8 cellular contexts compared by ENCODE assay signal in the genomic region with DNA sequence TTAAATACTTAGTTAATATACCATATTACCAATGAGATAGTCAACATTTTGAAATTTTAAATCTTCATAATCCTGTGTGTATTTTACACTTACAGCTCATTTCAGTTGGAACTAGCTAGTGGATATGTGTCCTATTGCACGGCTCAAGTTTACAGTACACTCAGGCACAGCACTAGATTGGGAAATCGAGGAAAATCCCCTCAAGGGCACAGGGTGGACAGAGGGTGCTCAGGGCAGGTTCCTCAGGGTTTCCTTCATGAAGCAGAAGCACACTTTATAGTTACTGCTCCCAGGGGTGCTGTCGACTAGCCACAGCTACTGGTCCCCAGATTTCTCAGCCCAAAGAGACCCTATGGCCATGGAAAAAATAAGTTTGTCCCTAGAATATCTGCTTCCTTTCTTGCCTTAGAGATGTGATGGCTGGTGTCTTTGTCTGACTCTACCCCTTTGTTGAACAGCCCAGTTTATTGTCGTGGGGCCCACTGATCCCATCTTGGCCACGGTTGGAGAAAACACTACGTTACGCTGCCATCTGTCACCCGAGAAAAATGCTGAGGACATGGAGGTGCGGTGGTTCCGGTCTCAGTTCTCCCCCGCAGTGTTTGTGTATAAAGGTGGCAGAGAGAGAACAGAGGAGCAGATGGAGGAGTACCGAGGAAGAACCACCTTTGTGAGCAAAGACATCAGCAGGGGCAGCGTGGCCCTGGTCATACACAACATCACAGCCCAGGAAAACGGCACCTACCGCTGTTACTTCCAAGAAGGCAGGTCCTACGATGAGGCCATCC. TPM values are rescaled to one million over a fixed set of nuclear protein-coding genes. Genes with fewer than 3 reads are reported as not detected.
DNase-seq lines count a peak whose midpoint lies in the region; ATAC-seq and TF ChIP-seq lines count a peak whose summit lies in the region.
"Had no signal": no experiment of that assay in that cellular context is flagged by ENCODE, and none has a peak within 500 bp of the region (broad histone marks: within the 10 kb centered on the region; RNA-seq: fewer than 3 reads in every experiment).

No MANE protein-coding gene starts in this region.

- peaks cover 52% of the 10 kb centered on the region for H3K79me2 ChIP-seq in mammary epithelial cell (ENCODE audit: insufficient read depth, low read length)

- H3K4me2 ChIP-seq in IMR-90 (ENCODE audit: low read depth, low read length) = peak overlapping the region; percentile 90
- H3K4me2 ChIP-seq in mammary epithelial cell (ENCODE audit: insufficient read depth, low read depth, low read length) = peak overlapping the region; percentile 78

- peaks cover 34% of the 10 kb centered on the region for H3K9me1 ChIP-seq in IMR-90 (ENCODE audit: insufficient read depth, low read length)

- H3K9ac ChIP-seq in IMR-90 (ENCODE audit: low read depth, low read length) (peak overlapping the region; percentile 12; the same call in 1 of the 2 replicates), mammary epithelial cell (ENCODE audit: insufficient read depth, low read length) (no peak overlapping the region)

- BruUV-seq in IMR-90 (replicated peaks; lab: Mats Ljungman, UMichigan) = no TSS peak
- no TSS peak for BruUV-seq in mammary epithelial cell (replicated peaks; lab: Mats Ljungman, UMichigan)

- H3K36me3 ChIP-seq in IMR-90 (ENCODE audit: control insufficient read depth, insufficient read depth, low read length) (peaks cover 39% of the 10 kb centered on the region), mammary epithelial cell (ENCODE audit: insufficient read depth, low read length) (peaks cover 9% of the 10 kb centered on the region), psoas muscle (ENCODE audit: insufficient read depth in 1 of 2, low read depth in 1 of 2) (peaks cover 9 to 47% of the 10 kb centered on the region in 2 donors), HAP-1 (replicated peaks) (peaks cover 39% of the 10 kb centered on the region)

- CTCF ChIA-PET in IMR-90 (lab: Yijun Ruan, JAX) = no interaction called here
- CTCF ChIA-PET in mammary epithelial cell (lab: Charles Lee; ENCODE audit: low non-redundant PET) = no interaction called here

- no peak overlapping the region for H2AK9ac ChIP-seq in IMR-90 (replicated peaks; ENCODE audit: low read depth, low read length, poor library complexity)

- no peak overlapping the region for H3K56ac ChIP-seq in IMR-90 (ENCODE audit: extremely low read depth, insufficient read depth, low read length)

- peaks cover 41 to 68% of the 10 kb centered on the region in 2 experiments for H3K79me1 ChIP-seq in IMR-90 (ENCODE audit: low read depth in 1 of 2, low read length in 2 of 2)

- intact Hi-C loops in IMR-90 (cut with micrococcal nuclease) (loop anchor here (5.0 kb wide), 1 partner anchor 78 kb away; a partner anchor contains a TSS), mammary epithelial cell (cut with micrococcal nuclease) (loop anchor here (5.0 kb wide), 1 partner anchor 78 kb away; a partner anchor contains a TSS), psoas muscle (cut with DNase I) (loop anchor here in 1 of 2 donors (5.0 kb wide), 1 partner anchor 37 kb away; no protein-coding TSS in a partner anchor)

- H3K14ac ChIP-seq in IMR-90 (replicated peaks; ENCODE audit: low read depth, low read length) = peak overlapping the region; percentile 38; the same call in 1 of the 2 replicates

- POLR2A ChIA-PET in IMR-90 (lab: Charles Lee; ENCODE audit: unreplicated experiment) = no interaction called here

- no peaks in the 10 kb centered on the region for H3K27me3 ChIP-seq in IMR-90 (ENCODE audit: control insufficient read depth, insufficient read depth, low read length)
- no peaks in the 10 kb centered on the region for H3K27me3 ChIP-seq in mammary epithelial cell (ENCODE audit: insufficient read depth, low read length)
- no peaks in the 10 kb centered on the region for H3K27me3 ChIP-seq in psoas muscle (ENCODE audit: insufficient read depth in 3 of 3, low read length in 2 of 3)
- H3K27me3 ChIP-seq in HAP-1 (ENCODE audit: low read depth) = no peaks in the 10 kb centered on the region

- H4K91ac ChIP-seq in IMR-90 (ENCODE audit: insufficient read depth, low read depth, low read length) = no peak overlapping the region

- peak overlapping the region; percentile 23; the same call in 1 of the 2 replicates for H3K4me3 ChIP-seq in IMR-90 (ENCODE audit: insufficient read depth, low read depth, low read length)
- no peak overlapping the region for H3K4me3 ChIP-seq in mammary epithelial cell (replicated peaks in 1 of 3; ENCODE audit: insufficient read depth in 1 of 3, low read depth in 2 of 3, low read length in 3 of 3)
- H3K4me3 ChIP-seq in psoas muscle = peak overlapping the region; percentile 90
- H3K4me3 ChIP-seq in HAP-1 = no peak overlapping the region; the same call in 1 of the 2 replicates

- DNase-seq in IMR-90 = peak; percentile 34
- peak; percentile 46 for DNase-seq in mammary epithelial cell
- DNase-seq in psoas muscle = no peak
- DNase-seq in HAP-1 (ENCODE audit: low spot score in 2 of 2) = no peak
- no peak for DNase-seq in dermis blood vessel endothelial cell
- DNase-seq in left lobe of liver (ENCODE audit: low spot score) = no peak
- DNase-seq: activated CD8-positive, alpha-beta memory T cell treated with anti-CD3 and anti-CD28 coated beads, Interleukin-2, amount 50 U/mL, for 48 hours; NCI-H1048 had no signal

- in situ Hi-C loops in IMR-90 (cut with MboI; ENCODE audit: low sequenced_read_pairs) (no loop called here), mammary epithelial cell (cut with MboI; ENCODE audit: low sequenced_read_pairs in 2 of 2) (no loop called here), HAP-1 (cut with MboI; ENCODE audit: low sequenced_read_pairs) (no loop called here)

- H3K27ac ChIP-seq in IMR-90 (ENCODE audit: insufficient read depth, low read length) (peak overlapping the region; percentile 12; the same call in 1 of the 2 replicates), mammary epithelial cell (ENCODE audit: insufficient read depth, low read depth, low read length) (peak overlapping the region; percentile 29), psoas muscle (peak overlapping the region; percentile 93)

- no peak overlapping the region for H2BK120ac ChIP-seq in IMR-90 (ENCODE audit: low read depth, low read length)

- no peak overlapping the region for H2BK20ac ChIP-seq in IMR-90 (ENCODE audit: low read depth, low read length)

- H3K23ac ChIP-seq in IMR-90 (ENCODE audit: low read depth, low read length) = peak overlapping the region; percentile 19

- H4K5ac ChIP-seq in IMR-90 (ENCODE audit: low read depth, low read length) = no peak overlapping the region

- peak overlapping the region; percentile 78 for H2AK5ac ChIP-seq in IMR-90 (ENCODE audit: low read depth, low read length)

- dilution Hi-C loops in IMR-90 (cut with HindIII; ENCODE audit: low sequenced_read_pairs, unreplicated experiment) = no loop called here
- dilution Hi-C loops in mammary epithelial cell (cut with HindIII; ENCODE audit: low sequenced_read_pairs) = no loop called here

- H3K18ac ChIP-seq in IMR-90 (ENCODE audit: low read depth, low read length) = no peak overlapping the region

- H2AFZ ChIP-seq in IMR-90 (replicated peaks; ENCODE audit: low read length, poor library complexity) (no peak overlapping the region), mammary epithelial cell (ENCODE audit: low read depth, low read length) (no peak overlapping the region)

- no peak overlapping the region for H2BK15ac ChIP-seq in IMR-90 (ENCODE audit: low read depth, low read length)

- H3K9me3 ChIP-seq in IMR-90 (ENCODE audit: control insufficient read depth, insufficient read depth, low read length) (no peaks in the 10 kb centered on the region), mammary epithelial cell (replicated peaks; ENCODE audit: insufficient read depth, low read length) (no peaks in the 10 kb centered on the region), psoas muscle (no peaks in the 10 kb centered on the region), HAP-1 (no peaks in the 10 kb centered on the region)

- TF ChIP-seq RAD21 in IMR-90 (IDR thresholded peaks at IDR 0.05; ENCODE audit: low read length) = no peak

- ATAC-seq in IMR-90 (ENCODE audit: low read depth) (no peak), psoas muscle (no peak), left lobe of liver (no peak)

- H4K20me1 ChIP-seq in IMR-90 (ENCODE audit: insufficient read depth, low read length) (peaks cover 20% of the 10 kb centered on the region; the same call in 1 of the 2 replicates), mammary epithelial cell (ENCODE audit: insufficient read depth, low read length) (no peaks in the 10 kb centered on the region)

- H3K4ac ChIP-seq in IMR-90 (ENCODE audit: low read depth, low read length) = peak overlapping the region; percentile 37; the same call in 1 of the 2 replicates

- TF ChIP-seq CTCF in IMR-90 (conservative IDR thresholded peaks at IDR 0.05; ENCODE audit: low read depth, low read length) (no peak), mammary epithelial cell (conservative IDR thresholded peaks at IDR 0.05 in 1 of 2, IDR thresholded peaks at IDR 0.05 in 1 of 2; ENCODE audit: extremely low read depth in 1 of 2, insufficient read depth in 1 of 2, low read depth in 1 of 2, low read length in 2 of 2) (no peak), psoas muscle (IDR thresholded peaks at IDR 0.05) (no peak)

- no peak for TF ChIP-seq POLR2A in IMR-90 (IDR thresholded peaks at IDR 0.05; ENCODE audit: low read depth, low read length)

- H4K8ac ChIP-seq in IMR-90 (ENCODE audit: low read depth in 2 of 2, low read length in 2 of 2) = 0 out of 4 replicates have a peak overlapping the region, but pooled peaks of 1 of the 2 experiments have one; percentile 13

- H3K4me1 ChIP-seq in IMR-90 (ENCODE audit: control insufficient read depth, insufficient read depth, low read length) (peaks cover 13% of the 10 kb centered on the region), mammary epithelial cell (ENCODE audit: insufficient read depth, low read length) (peaks cover 8% of the 10 kb centered on the region), psoas muscle (peaks cover 27% of the 10 kb centered on the region), HAP-1 (peaks cover 9% of the 10 kb centered on the region)

- no peak overlapping the region for H2BK5ac ChIP-seq in IMR-90 (ENCODE audit: low read depth, low read length, poor library complexity, severe bottlenecking)

- 80% methylated on average over 6 of the region's 16 CpGs; no CpG with 5 or more reads in 1 of the 2 experiments for WGBS in IMR-90 (ENCODE audit: extremely low coverage in 2 of 2, insufficient read length in 1 of 2), 2 experiments
- WGBS in mammary epithelial cell (ENCODE audit: low coverage, missing lambda C conversion rate) = 75% methylated on average over 13 of the region's 16 CpGs
- WGBS in psoas muscle, 3 donors = 71 to 80% (median 75%) methylated on average over 16 of the region's 16 CpGs

RNA-seq across cellular contexts. Expression of a gene that starts 1.5 kb away (rescaled TPM):
- total RNA-seq in IMR-90 (2012; rRNA removed) = 11.4 and 13.6 TPM in 2 replicates
- 37.9 and 40.2 TPM in 2 replicates for polyA plus RNA-seq in IMR-90 (2012; rRNA removed)
- 18.8 and 24.5 TPM in 2 replicates for polyA plus RNA-seq in IMR-90 (2012; cell fraction: cytosol; rRNA removed)
- polyA plus RNA-seq in IMR-90 (2012; cell fraction: nucleus; rRNA removed; ENCODE audit: low replicate concordance) = 44.0 and 69.0 TPM in 2 replicates
- 10 to 100 TPM in 1 of 2 donors, 1 to 10 TPM in 1; 7.8 to 19.2 TPM for total RNA-seq in mammary epithelial cell
- 9.0 TPM for polyA plus RNA-seq in mammary epithelial cell
- 2.3 TPM for polyA minus RNA-seq in mammary epithelial cell
- 10 to 100 TPM in 1 of 4 donors, 1 to 10 TPM in 3; 7.2 to 11.4 (median 8.4) TPM for total RNA-seq in psoas muscle
- 10 to 100 TPM in 2 of 3 donors, 1 to 10 TPM in 1; 5.4 to 14.9 (median 13.2) TPM for polyA plus RNA-seq in psoas muscle
- total RNA-seq in dermis blood vessel endothelial cell = 7.8 and 9.3 TPM in 2 replicates
- 5.0 TPM for total RNA-seq in left lobe of liver

RNA-seq across cellular contexts. Expression of a gene that starts 18.9 kb away (rescaled TPM):
- total RNA-seq in IMR-90 (2012; rRNA removed) (14.4 and 15.8 TPM in 2 replicates), mammary epithelial cell (1 to 10 TPM; 5.3 to 5.5 TPM), psoas muscle (1 to 10 TPM; 2.2 to 7.1 (median 2.7) TPM), dermis blood vessel endothelial cell (16.9 and 20.3 TPM in 2 replicates), left lobe of liver (12.4 TPM)
- polyA plus RNA-seq in IMR-90 (2012; rRNA removed) (12.4 and 14.8 TPM in 2 replicates), mammary epithelial cell (4.3 TPM), psoas muscle (1 to 10 TPM; 2.7 to 4.2 (median 3.7) TPM)
- 6.3 and 10.8 TPM in 2 replicates for polyA plus RNA-seq in IMR-90 (2012; cell fraction: cytosol; rRNA removed)
- polyA plus RNA-seq in IMR-90 (2012; cell fraction: nucleus; rRNA removed; ENCODE audit: low replicate concordance) = 13.9 and 51.5 TPM in 2 replicates
- 8.1 TPM for polyA minus RNA-seq in mammary epithelial cell

RNA-seq across cellular contexts. Expression of a gene that starts 40.9 kb away (rescaled TPM):
- total RNA-seq in IMR-90 (2012; rRNA removed) (not detected in 2 replicates), mammary epithelial cell (not detected), psoas muscle (not detected), dermis blood vessel endothelial cell (not detected in 2 replicates), left lobe of liver (not detected)
- polyA plus RNA-seq in IMR-90 (2012; rRNA removed) (not detected in 2 replicates), mammary epithelial cell (not detected), psoas muscle (not detected)
- not detected in 2 replicates for polyA plus RNA-seq in IMR-90 (2012; cell fraction: cytosol; rRNA removed)
- polyA plus RNA-seq in IMR-90 (2012; cell fraction: nucleus; rRNA removed; ENCODE audit: low replicate concordance) = not detected in 2 replicates
- not detected for polyA minus RNA-seq in mammary epithelial cell

RNA-seq across cellular contexts. Expression of a gene that starts 57.1 kb away (rescaled TPM):
- total RNA-seq in IMR-90 (2012; rRNA removed) (15.3 and 16.5 TPM in 2 replicates), mammary epithelial cell (1 to 10 TPM; 5.1 to 7.3 TPM), psoas muscle (1 to 10 TPM; 1.8 to 9.3 (median 3.2) TPM), dermis blood vessel endothelial cell (21.7 and 25.0 TPM in 2 replicates), left lobe of liver (9.5 TPM)
- polyA plus RNA-seq in IMR-90 (2012; rRNA removed) (9.8 and 14.4 TPM in 2 replicates), mammary epithelial cell (4.4 TPM), psoas muscle (1 to 10 TPM; 2.4 to 6.2 (median 3.3) TPM)
- polyA plus RNA-seq in IMR-90 (2012; cell fraction: cytosol; rRNA removed) = 5.7 and 11.5 TPM in 2 replicates
- polyA plus RNA-seq in IMR-90 (2012; cell fraction: nucleus; rRNA removed; ENCODE audit: low replicate concordance) = 23.3 and 47.1 TPM in 2 replicates
- 2.4 TPM for polyA minus RNA-seq in mammary epithelial cell

Comparison
In these comparisons a context has a peak if more than half of its experiments do, and no peak if none do; other contexts are left out.
1. DNase-seq: peak in IMR-90 (single experiment) and mammary epithelial cell (single experiment); none in psoas muscle (0 of 2), HAP-1 (0 of 2), dermis blood vessel endothelial cell (single experiment) and left lobe of liver (single experiment).
2. H3K27ac ChIP-seq: peak in every context shown above with its lines; median percentile 93 in psoas muscle; 29 in mammary epithelial cell; 12 in IMR-90.
3. H3K4me3 ChIP-seq: peak in IMR-90 (single experiment) and psoas muscle (single experiment); none in mammary epithelial cell (0 of 3) and HAP-1 (single experiment).